In genomic region chr5:179975713-179976030, GRCh38 we compare ENCODE assay signal across 16 cellular contexts.
"Had no signal": no experiment of that assay in that cellular context is flagged by ENCODE, and none has a peak within 500 bp of the region (broad histone marks: within the 10 kb centered on the region; RNA-seq: fewer than 3 reads in every experiment).

No MANE protein-coding gene starts in this region.

- H3K9me3 ChIP-seq: body of pancreas, esophagus muscularis mucosa, gastrocnemius medialis, thoracic aorta, vagina had no signal

- DNase-seq: activated CD4-positive, CD25-positive, alpha-beta regulatory T cell; activated effector memory CD4-positive, alpha-beta T cell treated with anti-CD3 and anti-CD28 coated beads, Interleukin-2, amount 50 U/mL, for 16 hours; effector memory CD4-positive, alpha-beta T cell; gastrocnemius medialis; T-helper 9 cell had no signal

- H2AFZ ChIP-seq: neural progenitor cell had no signal

- H3K4me1 ChIP-seq: body of pancreas, neural progenitor cell, vagina had no signal

- H3K4me3 Mint-ChIP-seq: activated CD4-positive, alpha-beta memory T cell treated with anti-CD3 and anti-CD28 coated beads for 36 hours; activated naive CD4-positive, alpha-beta T cell treated with anti-CD3 and anti-CD28 coated beads, Interleukin-2, amount 10 ng/mL, durations not matched to agents 7 days and 5 days; activated naive CD8-positive, alpha-beta T cell treated with anti-CD3 and anti-CD28 coated beads, Interleukin-2, amount 50 U/mL, for 24 hours; naive thymus-derived CD4-positive, alpha-beta T cell; neural progenitor cell; type B pancreatic cell had no signal

- H3K27ac ChIP-seq: body of pancreas, esophagus muscularis mucosa, gastrocnemius medialis, thoracic aorta, vagina had no signal

- ATAC-seq: body of pancreas, gastrocnemius medialis had no signal

- H3K27ac Mint-ChIP-seq: activated CD4-positive, alpha-beta memory T cell treated with anti-CD3 and anti-CD28 coated beads for 36 hours; activated naive CD4-positive, alpha-beta T cell treated with anti-CD3 and anti-CD28 coated beads, Interleukin-2, amount 10 ng/mL, durations not matched to agents 7 days and 5 days; activated naive CD8-positive, alpha-beta T cell treated with anti-CD3 and anti-CD28 coated beads, Interleukin-2, amount 50 U/mL, for 24 hours; type B pancreatic cell had no signal

- H3K9me3 Mint-ChIP-seq: activated CD4-positive, alpha-beta memory T cell treated with anti-CD3 and anti-CD28 coated beads for 36 hours; activated naive CD4-positive, alpha-beta T cell treated with anti-CD3 and anti-CD28 coated beads, Interleukin-2, amount 10 ng/mL, durations not matched to agents 7 days and 5 days; activated naive CD8-positive, alpha-beta T cell treated with anti-CD3 and anti-CD28 coated beads, Interleukin-2, amount 50 U/mL, for 24 hours; naive thymus-derived CD4-positive, alpha-beta T cell; neural progenitor cell; type B pancreatic cell had no signal

- H3K27me3 ChIP-seq: body of pancreas, esophagus muscularis mucosa, gastrocnemius medialis, neural progenitor cell, vagina had no signal

- H3K36me3 Mint-ChIP-seq: activated naive CD4-positive, alpha-beta T cell treated with anti-CD3 and anti-CD28 coated beads, Interleukin-2, amount 10 ng/mL, durations not matched to agents 7 days and 5 days had no signal

- H3K4me2 ChIP-seq: neural progenitor cell, smooth muscle cell had no signal

- H3K9ac ChIP-seq: neural progenitor cell had no signal

- H3K4me3 ChIP-seq: body of pancreas, esophagus muscularis mucosa, gastrocnemius medialis, neural progenitor cell, smooth muscle cell, thoracic aorta, vagina had no signal

- H3K27me3 Mint-ChIP-seq: activated CD4-positive, alpha-beta memory T cell treated with anti-CD3 and anti-CD28 coated beads for 36 hours; activated naive CD4-positive, alpha-beta T cell treated with anti-CD3 and anti-CD28 coated beads, Interleukin-2, amount 10 ng/mL, durations not matched to agents 7 days and 5 days; activated naive CD8-positive, alpha-beta T cell treated with anti-CD3 and anti-CD28 coated beads, Interleukin-2, amount 50 U/mL, for 24 hours; naive thymus-derived CD4-positive, alpha-beta T cell; type B pancreatic cell had no signal
